In genomic region chr1:85438353-85438752, GRCh38 we compare ENCODE assay signal across 1 cellular context.
TF ChIP-seq lines count a peak whose summit lies in the region.

No MANE protein-coding gene starts in this region.

TF ChIP-seq in K562, 482 proteins besides CTCF, POLR2A, EP300 and RAD21:
- no peak for TF ChIP-seq ZNF583 (CRISPR knock-in tag; IDR thresholded peaks at IDR 0.05)
- TF ChIP-seq CEBPG (CRISPR knock-in tag; IDR thresholded peaks at IDR 0.05) = no peak
- no peak for TF ChIP-seq CEBPG (tag; conservative IDR thresholded peaks at IDR 0.05 in 1 of 2, IDR thresholded peaks at IDR 0.05 in 1 of 2)
- no peak for TF ChIP-seq NR2C1 (IDR thresholded peaks at IDR 0.05)
- TF ChIP-seq NR2C1 (tag; IDR thresholded peaks at IDR 0.05) = no peak
- TF ChIP-seq ZNF431 (CRISPR knock-in tag; IDR thresholded peaks at IDR 0.05) = no peak
- TF ChIP-seq SP1 (CRISPR knock-in tag; IDR thresholded peaks at IDR 0.05) = no peak
- TF ChIP-seq GABPB1 (CRISPR knock-in tag; IDR thresholded peaks at IDR 0.05) = no peak
- TF ChIP-seq ZNF354B (CRISPR knock-in tag; IDR thresholded peaks at IDR 0.05) = no peak
- TF ChIP-seq ZFP36 (IDR thresholded peaks at IDR 0.05; ENCODE audit: low read depth, low read length, partially characterized antibody) = no peak
- TF ChIP-seq ZNF644 (tag; IDR thresholded peaks at IDR 0.05; ENCODE audit: low read depth) = no peak
